In genomic region chr15:34657469-34658127, GRCh38 we compare ENCODE assay signal across 1 cellular context.
TF ChIP-seq lines count a peak whose summit lies in the region.

No MANE protein-coding gene starts in this region.

TF ChIP-seq in WTC11, 78 proteins besides CTCF, POLR2A, EP300 and RAD21 (continued from another document):
- TF ChIP-seq E2F5 (CRISPR knock-in tag; IDR thresholded peaks at IDR 0.05), result no peak
- TF ChIP-seq STAT6 (CRISPR knock-in tag; conservative IDR thresholded peaks at IDR 0.05; ENCODE audit: low read depth), result no peak
- TF ChIP-seq NFATC4 (CRISPR knock-in tag; IDR thresholded peaks at IDR 0.05), result no peak
